8 cellular contexts compared by ENCODE assay signal in the genomic region with DNA sequence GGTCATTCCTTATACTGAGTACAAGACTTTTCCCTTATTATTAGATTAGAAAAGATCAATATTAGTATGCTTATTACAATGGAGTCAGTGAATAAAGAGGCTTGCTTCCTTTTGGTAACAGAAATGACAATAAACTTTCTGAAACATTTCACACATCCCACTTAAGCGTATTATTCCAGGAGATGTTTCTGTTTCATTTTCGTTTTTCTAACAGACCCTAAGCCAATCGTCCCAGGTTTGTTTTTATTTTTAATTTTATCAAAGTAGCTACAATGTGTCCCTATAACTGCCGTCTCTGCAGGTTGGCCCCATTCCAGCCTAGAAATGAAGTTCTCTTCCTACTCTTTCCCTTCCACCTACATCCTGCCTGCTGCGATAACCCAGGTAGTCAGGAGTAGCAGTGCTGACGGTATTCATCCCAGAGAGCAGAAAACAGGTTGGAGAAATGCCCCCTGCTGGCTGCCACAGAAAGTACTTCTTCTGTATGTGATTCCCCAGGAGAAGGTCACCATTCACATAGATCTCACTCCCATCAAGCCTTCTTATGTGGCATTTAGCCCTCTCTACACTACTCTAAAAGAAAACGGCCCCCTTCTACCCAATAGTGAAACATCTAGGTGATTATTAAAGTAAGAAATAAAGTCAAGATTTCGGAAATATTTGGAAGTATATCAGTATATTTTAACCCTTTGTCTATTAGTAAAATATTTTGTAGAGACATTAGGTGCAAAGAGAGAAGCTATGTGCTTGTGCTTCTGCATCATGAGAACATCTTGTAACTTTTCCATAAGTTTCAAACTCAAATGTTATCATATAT. TPM values are rescaled to one million over a fixed set of nuclear protein-coding genes. Genes with fewer than 3 reads are reported as not detected.
A peak's percentile ranks its signal among the peaks of the same experiment; 100 is the strongest.
DNase-seq lines count a peak whose midpoint lies in the region; ATAC-seq and TF ChIP-seq lines count a peak whose summit lies in the region.

No MANE protein-coding gene starts in this region.

- H3K27ac ChIP-seq in Karpas-422 (ENCODE audit: low read length): no peak overlapping the region
- H3K27ac ChIP-seq in heart right ventricle: peak overlapping the region in 4 of 10 donors; percentile 20 to 41 (median 24)
- H3K27ac ChIP-seq in uterus: peak overlapping the region in 1 of 2 donors; percentile 49

- TF ChIP-seq CTCF in heart right ventricle (IDR thresholded peaks at IDR 0.05) (peak; percentile 56 to 82 (median 79)), uterus (IDR thresholded peaks at IDR 0.05) (peak; percentile 36 to 61 (median 50))

- no peaks in the 10 kb centered on the region for H3K9me3 Mint-ChIP-seq in activated naive CD8-positive, alpha-beta T cell treated with anti-CD3 and anti-CD28 coated beads for 36 hours

- H3K36me3 ChIP-seq in Karpas-422 (ENCODE audit: insufficient read depth, low read length) (no peaks in the 10 kb centered on the region), heart right ventricle (peaks cover 0 to 3% (median 0%) of the 10 kb centered on the region in 9 donors), uterus (no peaks in the 10 kb centered on the region)

- peak; percentile 64 for DNase-seq in EL
- DNase-seq in Karpas-422: peak; percentile 84
- DNase-seq in SKM-1 treated with dmso at 0.1 percent for 144 hours (lab: John Stamatoyannopoulos, UW; ENCODE audit: unreplicated experiment): peak; percentile 70
- DNase-seq in activated naive CD8-positive, alpha-beta T cell treated with anti-CD3 and anti-CD28 coated beads for 36 hours: peak; percentile 48
- peak; percentile 50 to 71 for DNase-seq in heart right ventricle
- DNase-seq in renal cortical epithelial cell (ENCODE audit: low read depth): peak; percentile 69
- DNase-seq in uterus: peak; percentile 52 to 57

- peak overlapping the region; percentile 77 for H3K4me2 ChIP-seq in Karpas-422 (ENCODE audit: low read depth, low read length, poor library complexity, severe bottlenecking)

- H3K4me1 ChIP-seq in Karpas-422 (ENCODE audit: low read length) (peaks cover 18% of the 10 kb centered on the region), heart right ventricle (peaks cover 0 to 14% (median 0%) of the 10 kb centered on the region in 9 donors), uterus (no peaks in the 10 kb centered on the region)

- no peak for TF ChIP-seq POLR2A in uterus (IDR thresholded peaks at IDR 0.05)

- no peaks in the 10 kb centered on the region for H3K9me2 ChIP-seq in Karpas-422 (replicated peaks; ENCODE audit: insufficient read depth, low read length)

- no peaks in the 10 kb centered on the region for H3K9me3 ChIP-seq in Karpas-422 (ENCODE audit: low read length)
- H3K9me3 ChIP-seq in heart right ventricle: no peaks in the 10 kb centered on the region
- no peaks in the 10 kb centered on the region for H3K9me3 ChIP-seq in uterus

- intact Hi-C loops in heart right ventricle (cut with DNase I) (loop anchor here in 9 of 10 donors (2.0 to 10.0 kb wide), 10 partner anchors 172 to 519 kb away; no protein-coding TSS in a partner anchor), uterus (cut with DNase I; ENCODE audit: low total_unique reads) (loop anchor here (10.0 kb wide), 1 partner anchor 512 kb away; no protein-coding TSS in a partner anchor)

- H3K4me1 Mint-ChIP-seq in activated naive CD8-positive, alpha-beta T cell treated with anti-CD3 and anti-CD28 coated beads for 36 hours: peaks cover 16% of the 10 kb centered on the region

- peak overlapping the region; percentile 89 for H3K4me3 Mint-ChIP-seq in activated naive CD8-positive, alpha-beta T cell treated with anti-CD3 and anti-CD28 coated beads for 36 hours

- ATAC-seq in GM21717 (IDR thresholded peaks at IDR 0.05; ENCODE audit: unreplicated experiment) (peak; percentile 86), heart right ventricle (peak; percentile 71 to 93 (median 82))

- peak overlapping the region; percentile 50 for H3K9ac ChIP-seq in Karpas-422 (ENCODE audit: low read length)

- H4K20me1 ChIP-seq in Karpas-422 (ENCODE audit: insufficient read depth, low read depth, low read length): no peaks in the 10 kb centered on the region

- H3K27ac Mint-ChIP-seq in activated naive CD8-positive, alpha-beta T cell treated with anti-CD3 and anti-CD28 coated beads for 36 hours: peak overlapping the region; percentile 77

- WGBS in heart right ventricle, 2 donors: 19 to 25% methylated on average over 8 of the region's 8 CpGs

- H3K4me3 ChIP-seq in Karpas-422 (ENCODE audit: low read length) (peak overlapping the region; percentile 62), heart right ventricle (peak overlapping the region in 9 of 10 donors; percentile 12 to 59 (median 48)), uterus (peak overlapping the region in 1 of 2 donors; percentile 29)

- H3K79me2 ChIP-seq in Karpas-422 (ENCODE audit: low read length): no peaks in the 10 kb centered on the region

- H3K27me3 ChIP-seq in Karpas-422 (ENCODE audit: low read length) (no peaks in the 10 kb centered on the region), heart right ventricle (peaks cover 0 to 4% (median 0%) of the 10 kb centered on the region in 7 donors), uterus (no peaks in the 10 kb centered on the region)

- H2AFZ ChIP-seq in Karpas-422 (ENCODE audit: low read length): peak overlapping the region; percentile 50

- peaks cover 11% of the 10 kb centered on the region for H3K27me3 Mint-ChIP-seq in activated naive CD8-positive, alpha-beta T cell treated with anti-CD3 and anti-CD28 coated beads for 36 hours

- H3K36me3 Mint-ChIP-seq in activated naive CD8-positive, alpha-beta T cell treated with anti-CD3 and anti-CD28 coated beads for 36 hours: no peaks in the 10 kb centered on the region

RNA-seq across cellular contexts. Expression of a gene that starts 40.4 kb away (rescaled TPM):
- not detected in 2 replicates for total RNA-seq in Karpas-422 (2014; rRNA removed; shearing (Covaris generic); ENCODE audit: low replicate concordance)
- total RNA-seq in activated naive CD8-positive, alpha-beta T cell treated with anti-CD3 and anti-CD28 coated beads for 36 hours: not detected
- total RNA-seq in heart right ventricle: 10 to 100 TPM in 1 of 10 donors, 1 to 10 TPM in 9; 2.2 to 14.9 (median 3.5) TPM
- 1 to 10 TPM; 4.0 to 6.2 TPM for polyA plus RNA-seq in heart right ventricle
- 21.9 and 115 TPM in 2 replicates for total RNA-seq in renal cortical epithelial cell
- 10 to 100 TPM in 2 of 4 donors, 1 to 10 TPM in 2; 5.9 to 43.3 (median 14.1) TPM for total RNA-seq in uterus
